Comparison of ENCODE assay signal across 7 cellular contexts in genomic region chr2:36626756-36627155, GRCh38.
"Had no signal": no experiment of that assay in that cellular context is flagged by ENCODE, and none has a peak within 500 bp of the region (broad histone marks: within the 10 kb centered on the region; RNA-seq: fewer than 3 reads in every experiment).

No MANE protein-coding gene starts in this region.

- FAIRE-seq: H1, H54, HTR-8/SVneo had no signal

- H3K4me3 ChIP-seq: GM23338 had no signal

- H2AFZ ChIP-seq: GM23338 had no signal

- H3K27ac Mint-ChIP-seq: GM23338, H9 had no signal

- H3K4me3 Mint-ChIP-seq: GM23338, H9 had no signal

- DNase-seq: H9, HCEC 1CT, IMR-90 had no signal

- H3K4me2 ChIP-seq: GM23338 had no signal
